Comparison of ENCODE assay signal across 7 cellular contexts in genomic region chr3:53269193-53269592, GRCh38. TPM values are rescaled to one million over a fixed set of nuclear protein-coding genes. Genes with fewer than 3 reads are reported as not detected.
DNase-seq lines count a peak whose midpoint lies in the region; ATAC-seq and TF ChIP-seq lines count a peak whose summit lies in the region.
"Not testable (repeated sequence)": the region's sequence is repeated elsewhere in the genome, so short reads cannot be mapped to it uniquely, and the experiment has no call there.

No MANE protein-coding gene starts in this region.

- not testable (repeated sequence) for H4K20me1 ChIP-seq in HCT116 (ENCODE audit: insufficient read depth); PC-9 (ENCODE audit: insufficient read depth)

- not testable (repeated sequence) for H3K23ac ChIP-seq in neuronal stem cell (ENCODE audit: low read depth, low read length, poor library complexity)

- CTCF ChIA-PET in HCT116 (lab: Charles Lee) (interaction anchor here (1.7 kb wide), 1 partner anchor 12 kb away, joined by 4 read pairs; no protein-coding TSS in a partner anchor), MCF 10A (lab: Yijun Ruan, JAX) (interaction anchor here (0.6 to 1.1 kb wide), 3 partner anchors 11 to 73 kb away, joined by 3 read pairs; no protein-coding TSS in a partner anchor)
- CTCF ChIA-PET in PC-9 (lab: Charles Lee): not testable (repeated sequence)

- not testable (repeated sequence) for H4K8ac ChIP-seq in neuronal stem cell (ENCODE audit: low read depth, low read length)

- peaks cover 50% of the 10 kb centered on the region for H3F3A ChIP-seq in PC-9 (ENCODE audit: insufficient read depth, low read depth)

- not testable (repeated sequence) for H3K79me2 ChIP-seq in HCT116 (ENCODE audit: insufficient read depth, low read length); PC-9 (ENCODE audit: low read depth)

- H3K4me2 ChIP-seq in HCT116 (ENCODE audit: low read length): peak overlapping the region; percentile 80; the same call in 1 of the 2 replicates
- H3K4me2 ChIP-seq in PC-9: peak overlapping the region; percentile 65
- not testable (repeated sequence) for H3K4me2 ChIP-seq in neuronal stem cell (ENCODE audit: insufficient read depth, low read length, poor library complexity, severe bottlenecking)

- peak overlapping the region; percentile 99 for H3K27ac Mint-ChIP-seq in MCF 10A (ENCODE audit: low read depth, unreplicated experiment)

- not testable (repeated sequence) for H3K36me3 ChIP-seq in HCT116 (ENCODE audit: control insufficient read depth in 1 of 2, insufficient read depth in 2 of 2, low read length in 2 of 2); PC-9 (ENCODE audit: low read depth); esophagus squamous epithelium; neuronal stem cell (replicated peaks in 1 of 2; ENCODE audit: control insufficient read depth in 2 of 2, insufficient read depth in 2 of 2, low read length in 2 of 2); spleen

- intact Hi-C loops in HCT116 (cut with micrococcal nuclease); PC-9 (cut with micrococcal nuclease; ENCODE audit: unreplicated experiment); MCF 10A (cut with micrococcal nuclease); esophagus squamous epithelium (cut with DNase I); left colon (cut with DNase I, micrococcal nuclease); spleen (cut with DNase I; ENCODE audit: low total_unique reads): not testable (repeated sequence)

- ATAC-seq in HCT116: not testable (repeated sequence)
- peak; percentile 57 for ATAC-seq in left colon

- not testable (repeated sequence) for TF ChIP-seq CTCF in HCT116 (IDR thresholded peaks at IDR 0.05 in 2 of 3, conservative IDR thresholded peaks at IDR 0.05 in 1 of 3; ENCODE audit: borderline replicate concordance in 1 of 3, insufficient read depth in 1 of 3, low read depth in 2 of 3, low read length in 2 of 3); PC-9 (conservative IDR thresholded peaks at IDR 0.05); MCF 10A (IDR thresholded peaks at IDR 0.05; ENCODE audit: unreplicated experiment); esophagus squamous epithelium (IDR thresholded peaks at IDR 0.05); spleen (IDR thresholded peaks at IDR 0.05 in 8 of 11, conservative IDR thresholded peaks at IDR 0.05 in 3 of 11)

- H3K4me1 Mint-ChIP-seq in MCF 10A (ENCODE audit: insufficient read depth, unreplicated experiment): peaks cover 11% of the 10 kb centered on the region

- WGBS in esophagus squamous epithelium, 2 donors: 87 to 94% methylated on average over 11 of the region's 11 CpGs
- no CpG with 5 or more reads among the region's 11 CpGs for WGBS in neuronal stem cell (ENCODE audit: extremely low coverage in 2 of 2, insufficient read length in 2 of 2, insufficient replicate concordance in 1 of 2), 2 donors
- 90 to 95% (median 92%) methylated on average over 11 of the region's 11 CpGs for WGBS in spleen, 5 donors

- peak overlapping the region; percentile 93 for H3K27ac ChIP-seq in HCT116 (ENCODE audit: low read depth, low read length)
- H3K27ac ChIP-seq in PC-9: peak overlapping the region; percentile 97
- H3K27ac ChIP-seq in esophagus squamous epithelium: peak overlapping the region; percentile 87 to 95 (median 93)
- H3K27ac ChIP-seq in neuronal stem cell (replicated peaks; ENCODE audit: low read length): not testable (repeated sequence)
- peak overlapping the region in 7 of 8 donors; percentile 70 to 92 (median 82) for H3K27ac ChIP-seq in spleen

- not testable (repeated sequence) for H3K9me3 ChIP-seq in HCT116 (ENCODE audit: control insufficient read depth in 1 of 2, insufficient read depth in 1 of 2, low read depth in 1 of 2, low read length in 2 of 2); PC-9 (ENCODE audit: insufficient read depth, low read depth); esophagus squamous epithelium; neuronal stem cell (replicated peaks in 1 of 2; ENCODE audit: control insufficient read depth in 2 of 2, insufficient read depth in 1 of 2, low read depth in 1 of 2, low read length in 2 of 2); spleen

- not testable (repeated sequence) for H2BK12ac ChIP-seq in neuronal stem cell (ENCODE audit: low read length)

- not testable (repeated sequence) for BruUV-seq in HCT116 (replicated peaks; lab: Mats Ljungman, UMichigan); PC-9 (replicated peaks; lab: Mats Ljungman, UMichigan); MCF 10A (replicated peaks; lab: Mats Ljungman, UMichigan)

- H2BK5ac ChIP-seq in neuronal stem cell (ENCODE audit: low read length): not testable (repeated sequence)

- H2BK15ac ChIP-seq in neuronal stem cell (ENCODE audit: low read length): not testable (repeated sequence)

- not testable (repeated sequence) for DNase-seq in HCT116 (ENCODE audit: low read depth, low spot score); esophagus squamous epithelium (lab: John Stamatoyannopoulos, UW); left colon; neuronal stem cell (ENCODE audit: low spot score); spleen
- DNase-seq in PC-9 (peak in 1 of 2 experiments; percentile 62), MCF 10A (ENCODE audit: unreplicated experiment) (peak; percentile 38)

- not testable (repeated sequence) for H3K9me2 ChIP-seq in HCT116 (ENCODE audit: insufficient read depth); PC-9 (ENCODE audit: insufficient read depth)

- H2AK5ac ChIP-seq in neuronal stem cell (ENCODE audit: low read depth, low read length): peak overlapping the region; percentile 29

- RAD21 ChIA-PET in HCT116 (lab: Charles Lee; ENCODE audit: low non-redundant PET in 1 of 2, low total read pairs in 2 of 2, uncharacterized antibody in 2 of 2, unreplicated experiment in 2 of 2): not testable (repeated sequence)

- H3K4me3 ChIP-seq in HCT116 (replicated peaks in 1 of 2; ENCODE audit: low read depth in 1 of 2, low read length in 2 of 2); PC-9; esophagus squamous epithelium; neuronal stem cell (ENCODE audit: low read length in 2 of 2); spleen: not testable (repeated sequence)

- not testable (repeated sequence) for TF ChIP-seq POLR2A in HCT116 (IDR thresholded peaks at IDR 0.05; ENCODE audit: borderline replicate concordance, extremely low read depth, insufficient read depth, insufficient read length); esophagus squamous epithelium (IDR thresholded peaks at IDR 0.05); spleen (IDR thresholded peaks at IDR 0.05)

- not testable (repeated sequence) for H3K18ac ChIP-seq in neuronal stem cell (ENCODE audit: low read length)

- not testable (repeated sequence) for TF ChIP-seq RAD21 in HCT116 (IDR thresholded peaks at IDR 0.05; ENCODE audit: low read depth)

- POLR2A ChIA-PET in HCT116 (lab: Charles Lee): not testable (repeated sequence)
- POLR2A ChIA-PET in PC-9 (lab: Charles Lee; ENCODE audit: unreplicated experiment): interaction anchor here (0.7 kb wide), 1 partner anchor 12 kb away, joined by 4 read pairs; no protein-coding TSS in a partner anchor
- POLR2A ChIA-PET in MCF 10A (lab: Yijun Ruan, JAX): interaction anchor here (5.0 kb wide), 1 partner anchor 16 kb away, joined by 62 read pairs; the partner anchor contains the start of gene TKT

- H3K14ac ChIP-seq in neuronal stem cell (ENCODE audit: low read length): not testable (repeated sequence)

- not testable (repeated sequence) for H3K4ac ChIP-seq in neuronal stem cell (ENCODE audit: low read length)

- H2AFZ ChIP-seq in HCT116 (ENCODE audit: low read depth, low read length, poor library complexity, severe bottlenecking); PC-9; neuronal stem cell (ENCODE audit: low read length): not testable (repeated sequence)

- not testable (repeated sequence) for H3K9me3 Mint-ChIP-seq in MCF 10A (ENCODE audit: unreplicated experiment)

- not testable (repeated sequence) for H3K27me3 Mint-ChIP-seq in MCF 10A (ENCODE audit: insufficient read depth, unreplicated experiment)

- H2BK120ac ChIP-seq in neuronal stem cell (ENCODE audit: low read depth, low read length): not testable (repeated sequence)

- H4K91ac ChIP-seq in neuronal stem cell (ENCODE audit: low read depth, low read length, poor library complexity): not testable (repeated sequence)

- H3K4me1 ChIP-seq in HCT116 (ENCODE audit: control insufficient read depth in 1 of 2, insufficient read depth in 2 of 2, low read length in 2 of 2): peaks cover 34 to 52% of the 10 kb centered on the region in 2 experiments
- H3K4me1 ChIP-seq in PC-9 (replicated peaks; ENCODE audit: insufficient read depth): peaks cover 81% of the 10 kb centered on the region
- peaks cover 24 to 72% (median 35%) of the 10 kb centered on the region in 3 donors for H3K4me1 ChIP-seq in esophagus squamous epithelium
- H3K4me1 ChIP-seq in neuronal stem cell (ENCODE audit: control insufficient read depth in 2 of 2, insufficient read depth in 1 of 2, low read depth in 1 of 2, low read length in 2 of 2): not testable (repeated sequence)
- H3K4me1 ChIP-seq in spleen: peaks cover 0 to 29% (median 8%) of the 10 kb centered on the region in 6 donors

- H3K9ac ChIP-seq in HCT116 (ENCODE audit: low read length): peak overlapping the region; percentile 67; the same call in 1 of the 2 replicates
- not testable (repeated sequence) for H3K9ac ChIP-seq in neuronal stem cell (ENCODE audit: low read depth, low read length, poor library complexity)

- not testable (repeated sequence) for H3K27me3 ChIP-seq in HCT116 (ENCODE audit: insufficient read depth, low read length); PC-9 (ENCODE audit: insufficient read depth, low read depth); esophagus squamous epithelium; neuronal stem cell (ENCODE audit: control insufficient read depth in 3 of 3, insufficient read depth in 3 of 3, low read depth in 1 of 3, low read length in 3 of 3); spleen (replicated peaks in 1 of 7)

- peaks cover 14% of the 10 kb centered on the region for H3K36me3 Mint-ChIP-seq in MCF 10A (ENCODE audit: insufficient read depth, unreplicated experiment)

- H3K4me3 Mint-ChIP-seq in MCF 10A (ENCODE audit: unreplicated experiment): not testable (repeated sequence)

- not testable (repeated sequence) for H3K79me1 ChIP-seq in neuronal stem cell (ENCODE audit: low read depth, low read length)

RNA-seq across cellular contexts. Expression of gene TKT, which starts 13.4 kb away (rescaled TPM):
- total RNA-seq in HCT116 (2021; ENCODE audit: unreplicated experiment): 634 TPM
- 697 and 731 TPM in 2 replicates for polyA plus RNA-seq in HCT116 (2012)
- total RNA-seq in PC-9 (2021): 1,726 and 2,016 TPM in 2 replicates
- total RNA-seq in MCF 10A (2022): 179 and 326 TPM in 2 replicates
- 100 to 1,000 TPM; 497 to 698 (median 627) TPM for total RNA-seq in esophagus squamous epithelium
- total RNA-seq in left colon: 100 to 1,000 TPM; 170 to 242 TPM
- 423 TPM for polyA plus RNA-seq in neuronal stem cell (2013, experiment 1 of 2)
- polyA plus RNA-seq in neuronal stem cell (2013, experiment 2 of 2): 428 TPM
- total RNA-seq in spleen: 100 to 1,000 TPM; 253 to 490 (median 287) TPM
- polyA plus RNA-seq in spleen: 100 to 1,000 TPM; 110 to 195 (median 137) TPM
